ENCODE assay signal across 32 cellular contexts in the genomic region with DNA sequence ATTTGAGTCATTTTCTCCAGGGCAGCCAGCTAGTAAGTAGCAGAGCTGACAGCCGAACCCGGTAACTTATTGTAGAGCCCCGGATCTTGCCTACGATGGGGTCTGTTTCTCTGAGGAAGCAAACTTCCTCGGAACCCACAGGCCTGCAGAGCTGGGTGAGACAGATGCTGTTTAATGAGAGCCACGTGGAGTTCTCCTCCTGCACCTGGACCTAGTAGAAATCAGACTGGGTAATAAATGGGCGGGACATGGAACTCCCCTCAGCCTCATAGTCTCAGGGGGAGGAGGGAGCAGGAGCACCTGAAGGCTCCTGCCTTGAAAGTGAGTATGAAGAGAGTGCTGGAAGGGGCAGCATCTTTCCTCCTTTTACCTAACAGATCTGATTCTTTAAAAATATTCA. TPM values are rescaled to one million over a fixed set of nuclear protein-coding genes. Genes with fewer than 3 reads are reported as not detected.
DNase-seq lines count a peak whose midpoint lies in the region; ATAC-seq and TF ChIP-seq lines count a peak whose summit lies in the region.
"Had no signal": no experiment of that assay in that cellular context is flagged by ENCODE, and none has a peak within 500 bp of the region (broad histone marks: within the 10 kb centered on the region; RNA-seq: fewer than 3 reads in every experiment).

TSS of gene IZUMO1R (plus strand) at position 22 of the 400 bp plus-strand sequence. CDS start 1,057 bp downstream, outside the sequence.

- H3K9me3 ChIP-seq in right atrium auricular region: no peaks in the 10 kb centered on the region
- H3K9me3 ChIP-seq in neural cell (ENCODE audit: low read length): no peaks in the 10 kb centered on the region
- no peaks in the 10 kb centered on the region for H3K9me3 ChIP-seq in uterus
- H3K9me3 ChIP-seq: colonic mucosa, HAP-1, MG63, spleen, upper lobe of right lung had no signal

- CTCF ChIA-PET in WTC11 (lab: Charles Lee): interaction anchor here (1.2 kb wide), 1 partner anchor 409 kb away, joined by 5 read pairs; no protein-coding TSS in a partner anchor

- no peak within 1 kb of the TSS for H3K4me2 ChIP-seq in neural cell (ENCODE audit: low read length)

- intact Hi-C loops in cardiac septum (cut with DNase I) (no loop called here), uterus (cut with DNase I; ENCODE audit: low total_unique reads) (no loop called here), left colon (cut with DNase I, micrococcal nuclease) (no loop called here)

- no peaks in the 10 kb centered on the region for H3F3A ChIP-seq in neural cell (ENCODE audit: insufficient read depth, low read length, poor library complexity, severe bottlenecking)

- H3K36me3 Mint-ChIP-seq in WTC11: no peaks in the 10 kb centered on the region

- no peak for TF ChIP-seq CTCF in right atrium auricular region (IDR thresholded peaks at IDR 0.05)
- no peak for TF ChIP-seq CTCF in WTC11 (IDR thresholded peaks at IDR 0.05)
- no peak for TF ChIP-seq CTCF in neural cell (IDR thresholded peaks at IDR 0.05; ENCODE audit: poor library complexity, severe bottlenecking)
- no peak for TF ChIP-seq CTCF in uterus (IDR thresholded peaks at IDR 0.05)

- peak within 1 kb of the TSS; percentile 27 to 40 for H3K27ac ChIP-seq in right atrium auricular region
- peak within 1 kb of the TSS; percentile 70 for H3K27ac ChIP-seq in neural cell (ENCODE audit: low read length)
- H3K27ac ChIP-seq in uterus: peak within 1 kb of the TSS; percentile 57 to 83
- H3K27ac ChIP-seq: colonic mucosa, spleen, upper lobe of right lung had no signal

- no peak for DNase-seq in right atrium auricular region (ENCODE audit: low spot score)
- DNase-seq in cardiac septum (ENCODE audit: low spot score): no peak
- DNase-seq in WTC11 (ENCODE audit: low spot score): no peak
- DNase-seq in uterus: no peak
- no peak for DNase-seq in left colon
- no peak for DNase-seq in NCI-H1105 (lab: John Stamatoyannopoulos, UW)
- DNase-seq: ACHN; activated CD4-positive, alpha-beta T cell treated with anti-CD3 and anti-CD28 coated beads, Interleukin-2, amount 50 U/mL, for 48 hours; activated CD8-positive, alpha-beta memory T cell treated with anti-CD3 and anti-CD28 coated beads, Interleukin-2, amount 50 U/mL, for 4 hours; activated naive CD4-positive, alpha-beta T cell treated with anti-CD3 and anti-CD28 coated beads for 36 hours; colonic mucosa; DMS79 treated with DMSO at 0.1 percent for 48 hours; effector memory CD4-positive, alpha-beta T cell; GF-D8; head of caudate nucleus; KBM-7; NCI-H1417 treated with DMSO at 0.1 percent for 48 hours; NCI-H510A; SIG-M5; spleen; upper lobe of right lung had no signal

- H3K36me3 ChIP-seq in right atrium auricular region (no peaks in the 10 kb centered on the region), neural cell (ENCODE audit: insufficient read depth, low read length) (no peaks in the 10 kb centered on the region), uterus (no peaks in the 10 kb centered on the region)
- H3K36me3 ChIP-seq: colonic mucosa, HAP-1, MG63, spleen, upper lobe of right lung had no signal

- H3K9me2 ChIP-seq in neural cell (ENCODE audit: insufficient read depth, low read length): no peaks in the 10 kb centered on the region

- no peak within 1 kb of the TSS for H3K9ac ChIP-seq in neural cell (ENCODE audit: low read length)

- TF ChIP-seq POLR2A in uterus (IDR thresholded peaks at IDR 0.05): no peak

- no peaks in the 10 kb centered on the region for H3K79me2 ChIP-seq in neural cell (replicated peaks; ENCODE audit: insufficient read depth, low read length)

- H2AFZ ChIP-seq in neural cell (ENCODE audit: low read depth, low read length): no peak within 1 kb of the TSS

- H3K27me3 Mint-ChIP-seq in WTC11 (ENCODE audit: low read depth): no peaks in the 10 kb centered on the region; the same call in 1 of the 2 replicates

- no peaks in the 10 kb centered on the region for H3K27me3 ChIP-seq in right atrium auricular region
- no peaks in the 10 kb centered on the region for H3K27me3 ChIP-seq in neural cell (ENCODE audit: insufficient read depth, low read depth, low read length)
- H3K27me3 ChIP-seq in uterus: no peaks in the 10 kb centered on the region
- H3K27me3 ChIP-seq: colonic mucosa, MG63, spleen, upper lobe of right lung had no signal

- peaks cover 29% of the 10 kb centered on the region for H3K4me1 Mint-ChIP-seq in WTC11

- H3K4me1 ChIP-seq in right atrium auricular region (peaks cover 0 to 12% of the 10 kb centered on the region in 2 donors), uterus (peaks cover 6 to 11% of the 10 kb centered on the region in 2 donors)
- H3K4me1 ChIP-seq: colonic mucosa, HAP-1, upper lobe of right lung had no signal

- no peak for TF ChIP-seq RAD21 in neural cell (conservative IDR thresholded peaks at IDR 0.05)

- H3K27ac Mint-ChIP-seq in WTC11: 0 out of 2 replicates have a peak within 1 kb of the TSS, but pooled peaks have one; percentile 14
- H3K27ac Mint-ChIP-seq: activated naive CD4-positive, alpha-beta T cell treated with anti-CD3 and anti-CD28 coated beads for 36 hours; activated T-helper 1 cell treated with anti-CD3 and anti-CD28 coated beads, Interleukin-12 subunit alpha, Interleukin-12 subunit beta, Interleukin-2, Interleukin-4 antibody, amounts not matched to agents 30 ng/mL and 10 ng/mL and 1 ng/mL, durations not matched to agents 14 hours and 24 hours and 36 hours had no signal

- peak; percentile 12; the same call in 1 of the 2 replicates for ATAC-seq in WTC11
- ATAC-seq in left colon: no peak
- ATAC-seq in HG03342 (IDR thresholded peaks at IDR 0.05; ENCODE audit: unreplicated experiment): no peak
- ATAC-seq: activated CD4-positive, CD25-positive, alpha-beta regulatory T cell treated with anti-CD3 and anti-CD28 coated beads, Interleukin-2, amount 50 U/mL, for 24 hours; upper lobe of right lung had no signal

- POLR2A ChIA-PET in WTC11 (lab: Charles Lee): no interaction called here

- no peaks in the 10 kb centered on the region for H4K20me1 ChIP-seq in neural cell (ENCODE audit: insufficient read depth)

- no peaks in the 10 kb centered on the region for H3K9me3 Mint-ChIP-seq in WTC11
- H3K9me3 Mint-ChIP-seq: activated naive CD4-positive, alpha-beta T cell treated with anti-CD3 and anti-CD28 coated beads for 36 hours; activated T-helper 1 cell treated with anti-CD3 and anti-CD28 coated beads, Interleukin-12 subunit alpha, Interleukin-12 subunit beta, Interleukin-2, Interleukin-4 antibody, amounts not matched to agents 30 ng/mL and 10 ng/mL and 1 ng/mL, durations not matched to agents 14 hours and 24 hours and 36 hours had no signal

- H3K4me3 Mint-ChIP-seq in WTC11: no peak within 1 kb of the TSS
- H3K4me3 Mint-ChIP-seq: activated naive CD4-positive, alpha-beta T cell treated with anti-CD3 and anti-CD28 coated beads for 36 hours; activated T-helper 1 cell treated with anti-CD3 and anti-CD28 coated beads, Interleukin-12 subunit alpha, Interleukin-12 subunit beta, Interleukin-2, Interleukin-4 antibody, amounts not matched to agents 30 ng/mL and 10 ng/mL and 1 ng/mL, durations not matched to agents 14 hours and 24 hours and 36 hours had no signal

- TF ChIP-seq EP300 in neural cell (conservative IDR thresholded peaks at IDR 0.05; ENCODE audit: poor library complexity, severe bottlenecking): no peak

- H3K4me3 ChIP-seq in right atrium auricular region (no peak within 1 kb of the TSS), neural cell (ENCODE audit: low read length) (no peak within 1 kb of the TSS), uterus (no peak within 1 kb of the TSS)
- H3K4me3 ChIP-seq: colonic mucosa, HAP-1, MG63, spleen, upper lobe of right lung had no signal

TF ChIP-seq in WTC11, 78 proteins besides CTCF, POLR2A, EP300 and RAD21 (continues in another document):
- TF ChIP-seq CREM (CRISPR knock-in tag; IDR thresholded peaks at IDR 0.05) (no peak), ZNF396 (CRISPR knock-in tag; IDR thresholded peaks at IDR 0.05; ENCODE audit: borderline replicate concordance) (no peak), ZNF232 (CRISPR knock-in tag; IDR thresholded peaks at IDR 0.05) (no peak), ZNF671 (CRISPR knock-in tag; IDR thresholded peaks at IDR 0.05) (no peak), IRF1 (CRISPR knock-in tag; IDR thresholded peaks at IDR 0.05) (no peak)

TF ChIP-seq in neural cell, 6 proteins besides CTCF, POLR2A, EP300 and RAD21:
- TF ChIP-seq TAF1 (IDR thresholded peaks at IDR 0.05; ENCODE audit: low read depth): no peak
- TF ChIP-seq POLR2AphosphoS5 (IDR thresholded peaks at IDR 0.05): no peak

RNA-seq across cellular contexts. Expression of gene IZUMO1R, which starts in this region (rescaled TPM):
- total RNA-seq in right atrium auricular region (not detected), cardiac septum (not detected), WTC11 (2021) (not detected in 3 replicates), uterus (not detected), left colon (not detected)
- polyA plus RNA-seq in neural cell: not detected in 2 replicates
- not detected in 2 replicates for polyA minus RNA-seq in neural cell
- total RNA-seq: activated naive CD4-positive, alpha-beta T cell treated with anti-CD3 and anti-CD28 coated beads for 36 hours; activated T-helper 1 cell treated with anti-CD3 and anti-CD28 coated beads, Interleukin-12 subunit alpha, Interleukin-12 subunit beta, Interleukin-2, Interleukin-4 antibody, amounts not matched to agents 30 ng/mL and 10 ng/mL and 1 ng/mL, durations not matched to agents 14 hours and 24 hours and 36 hours; colonic mucosa; epithelial cell of proximal tubule; fibroblast of villous mesenchyme; kidney epithelial cell; lung microvascular endothelial cell; spleen; upper lobe of right lung had no signal
- polyA plus RNA-seq: BJ, spleen had no signal

Comparison
In these comparisons a context has a peak if more than half of its experiments do, and no peak if none do; other contexts are left out.
1. Peak in ATAC-seq in WTC11; RNA of the gene not detected or under 1 TPM.